In genomic region chr19:47778089-47778953, GRCh38 we compare ENCODE assay signal across 1 cellular context.
TF ChIP-seq lines count a peak whose summit lies in the region.

SELENOW (plus strand) TSS chr19:47778703; CDS start chr19:47778786, 83 bp downstream.

TF ChIP-seq in HepG2, 621 proteins besides CTCF, POLR2A, EP300 and RAD21 (continued from another document and continues in another):
- TF ChIP-seq HMGXB3 (CRISPR knock-in tag; IDR thresholded peaks at IDR 0.05; ENCODE audit: borderline replicate concordance), result 0 out of 2 replicates have a peak, but pooled peaks have one; percentile 35
- no peak for TF ChIP-seq TEF (CRISPR knock-in tag; IDR thresholded peaks at IDR 0.05)
- no peak; the same call in 1 of the 2 replicates for TF ChIP-seq ZSCAN22 (CRISPR knock-in tag; IDR thresholded peaks at IDR 0.05)
- TF ChIP-seq ZNF577 (CRISPR knock-in tag; IDR thresholded peaks at IDR 0.05; ENCODE audit: borderline replicate concordance, low read depth), result no peak
- TF ChIP-seq ZNF770 (CRISPR knock-in tag; IDR thresholded peaks at IDR 0.05), result peak; percentile 57
- peak; percentile 51 for TF ChIP-seq ZNF883 (CRISPR knock-in tag; IDR thresholded peaks at IDR 0.05; ENCODE audit: not compliant biosample characterization)
- TF ChIP-seq ZNF562 (CRISPR knock-in tag; IDR thresholded peaks at IDR 0.05; ENCODE audit: borderline replicate concordance), result no peak
- 0 out of 2 replicates have a peak, but pooled peaks have one; percentile 63 for TF ChIP-seq ZNF276 (CRISPR knock-in tag; IDR thresholded peaks at IDR 0.05; ENCODE audit: low read depth)
- TF ChIP-seq ZFYVE20 (CRISPR knock-in tag; IDR thresholded peaks at IDR 0.05; ENCODE audit: borderline replicate concordance, low read depth), result no peak
- no peak; the same call in 1 of the 2 replicates for TF ChIP-seq ZNF235 (CRISPR knock-in tag; IDR thresholded peaks at IDR 0.05; ENCODE audit: borderline replicate concordance)
- TF ChIP-seq NCOA2 (CRISPR knock-in tag; IDR thresholded peaks at IDR 0.05), result no peak
- no peak for TF ChIP-seq ZBTB37 (CRISPR knock-in tag; IDR thresholded peaks at IDR 0.05)
- peak; percentile 92 for TF ChIP-seq SALL2 (CRISPR knock-in tag; IDR thresholded peaks at IDR 0.05)
- TF ChIP-seq MLLT10 (CRISPR knock-in tag; IDR thresholded peaks at IDR 0.05), result no peak
- TF ChIP-seq PHF8 (CRISPR knock-in tag; IDR thresholded peaks at IDR 0.05), result peak; percentile 88
- no peak for TF ChIP-seq ZNF225 (CRISPR knock-in tag; IDR thresholded peaks at IDR 0.05)
- TF ChIP-seq NCOA1 (CRISPR knock-in tag; IDR thresholded peaks at IDR 0.05), result 0 out of 2 replicates have a peak, but pooled peaks have one; percentile 32
- no peak for TF ChIP-seq CEBPB (IDR thresholded peaks at IDR 0.05; ENCODE audit: borderline replicate concordance, low read depth, low read length)
- TF ChIP-seq ADNP (CRISPR knock-in tag; IDR thresholded peaks at IDR 0.05), result no peak
- no peak for TF ChIP-seq NFYC (CRISPR knock-in tag; IDR thresholded peaks at IDR 0.05)
- 0 out of 2 replicates have a peak, but pooled peaks have one; percentile 18 for TF ChIP-seq MED13 (CRISPR knock-in tag; IDR thresholded peaks at IDR 0.05)
- no peak for TF ChIP-seq SKIL (CRISPR knock-in tag; IDR thresholded peaks at IDR 0.05; ENCODE audit: borderline replicate concordance)
- no peak for TF ChIP-seq XBP1 (CRISPR knock-in tag; IDR thresholded peaks at IDR 0.05)
- TF ChIP-seq NPAS2 (CRISPR knock-in tag; IDR thresholded peaks at IDR 0.05; ENCODE audit: borderline replicate concordance), result no peak
- no peak for TF ChIP-seq ZNF24 (IDR thresholded peaks at IDR 0.05)
- TF ChIP-seq ARID2 (CRISPR knock-in tag; IDR thresholded peaks at IDR 0.05; ENCODE audit: borderline replicate concordance), result no peak
- TF ChIP-seq RFX5 (IDR thresholded peaks at IDR 0.05; ENCODE audit: low read depth, low read length), result no peak
- TF ChIP-seq ZNF142 (CRISPR knock-in tag; IDR thresholded peaks at IDR 0.05), result no peak
- TF ChIP-seq ZNF746 (CRISPR knock-in tag; IDR thresholded peaks at IDR 0.05), result 0 out of 2 replicates have a peak, but pooled peaks have one; percentile 10
- TF ChIP-seq TAF1 (CRISPR knock-in tag; IDR thresholded peaks at IDR 0.05), result peak; percentile 93
- no peak for TF ChIP-seq ZNF775 (CRISPR knock-in tag; IDR thresholded peaks at IDR 0.05; ENCODE audit: borderline replicate concordance)
- TF ChIP-seq LRRFIP1 (CRISPR knock-in tag; conservative IDR thresholded peaks at IDR 0.05), result no peak
